In the genomic region with DNA sequence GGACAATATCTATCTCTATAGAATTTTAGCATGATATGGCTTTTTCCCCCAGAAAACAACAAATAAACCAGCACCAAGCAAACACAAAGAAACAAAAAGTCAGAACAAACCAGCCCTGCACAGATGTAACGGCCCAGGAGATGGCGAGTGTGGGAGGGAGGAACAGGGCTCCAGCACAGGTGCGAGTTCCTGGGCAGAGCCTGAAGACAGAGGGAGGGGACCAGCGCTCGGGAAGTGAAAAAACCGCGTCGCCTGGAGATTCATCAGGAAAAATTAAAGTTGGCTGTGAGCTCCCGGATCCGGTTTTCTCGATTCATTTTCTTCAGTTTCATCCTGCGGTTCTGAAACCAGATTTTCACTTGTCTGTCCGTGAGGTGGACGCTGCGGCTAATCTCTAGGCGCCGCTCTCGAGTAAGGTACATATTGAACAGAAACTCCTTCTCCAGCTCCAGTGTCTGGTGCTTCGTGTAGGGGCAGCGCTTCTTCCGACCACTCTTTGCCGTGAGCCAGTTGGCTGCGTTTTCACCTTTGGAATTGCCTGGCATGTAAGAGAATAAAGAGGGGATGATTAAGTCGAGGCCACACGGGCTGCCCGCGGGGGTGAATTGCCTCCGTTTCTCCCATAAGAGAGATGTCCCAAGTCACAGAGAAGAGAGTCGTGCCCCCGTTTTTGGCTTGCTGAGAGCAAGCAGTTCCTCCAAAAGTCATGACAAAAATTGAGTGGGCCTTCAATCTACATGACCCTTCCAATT, we compare ENCODE assay signal across 8 cellular contexts. TPM values are rescaled to one million over a fixed set of nuclear protein-coding genes. Genes with fewer than 3 reads are reported as not detected.
A peak's percentile ranks its signal among the peaks of the same experiment; 100 is the strongest.
DNase-seq lines count a peak whose midpoint lies in the region; ATAC-seq and TF ChIP-seq lines count a peak whose summit lies in the region.
"Had no signal": no experiment of that assay in that cellular context is flagged by ENCODE, and none has a peak within 500 bp of the region (broad histone marks: within the 10 kb centered on the region; RNA-seq: fewer than 3 reads in every experiment).

No MANE protein-coding gene starts in this region.

- peak overlapping the region; percentile 30 for H3K4me3 Mint-ChIP-seq in osteocyte (ENCODE audit: unreplicated experiment)

- H3K9me3 Mint-ChIP-seq in osteocyte (ENCODE audit: unreplicated experiment) = no peaks in the 10 kb centered on the region

- peak; percentile 63 for DNase-seq in DMS53 treated with DMSO at 0.1 percent for 48 hours (lab: John Stamatoyannopoulos, UW; ENCODE audit: unreplicated experiment)
- no peak for DNase-seq in LNCaP clone FGC (ENCODE audit: low read depth)
- no peak for DNase-seq in astrocyte of the spinal cord (ENCODE audit: low read depth, low spot score)
- no peak for DNase-seq in osteocyte (ENCODE audit: extremely low spot score, unreplicated experiment)
- DNase-seq: stimulated activated naive CD4-positive, alpha-beta T cell treated with Interleukin-2 at 50 U/mL for 16 hours had no signal

- peaks cover 78% of the 10 kb centered on the region for H3K27me3 Mint-ChIP-seq in osteocyte (ENCODE audit: unreplicated experiment)

- peaks cover 13% of the 10 kb centered on the region for H3K4me1 Mint-ChIP-seq in osteocyte (ENCODE audit: unreplicated experiment)

- ATAC-seq in HG02798 (IDR thresholded peaks at IDR 0.05; ENCODE audit: poor library complexity, unreplicated experiment) (no peak), HG03045 (IDR thresholded peaks at IDR 0.05; ENCODE audit: unreplicated experiment) (no peak), GM21528 (IDR thresholded peaks at IDR 0.05; ENCODE audit: low FRiP score, unreplicated experiment) (no peak)

- in situ Hi-C loops in astrocyte of the spinal cord (cut with HindIII; ENCODE audit: low sequenced_read_pairs) = loop anchor here (25.0 kb wide), 1 partner anchor 785 kb away; no protein-coding TSS in a partner anchor

- no peak overlapping the region for H3K27ac Mint-ChIP-seq in osteocyte (ENCODE audit: unreplicated experiment)

- H3K4me3 ChIP-seq in LNCaP clone FGC (ENCODE audit: low read depth, low read length) (peak overlapping the region; percentile 42), astrocyte of the spinal cord (ENCODE audit: low read depth, low read length) (peak overlapping the region; percentile 17)

- peaks cover 2% of the 10 kb centered on the region for H3K36me3 Mint-ChIP-seq in osteocyte (ENCODE audit: unreplicated experiment)

- TF ChIP-seq CTCF in LNCaP clone FGC (IDR thresholded peaks at IDR 0.05; ENCODE audit: control insufficient read depth, extremely low read depth, insufficient read depth) (peak; percentile 32), astrocyte of the spinal cord (IDR thresholded peaks at IDR 0.05; ENCODE audit: low read depth, low read length) (no peak), osteocyte (IDR thresholded peaks at IDR 0.05) (no peak)

RNA-seq across cellular contexts. Expression of gene HOXA10, which starts 2.3 kb away (rescaled TPM):
- total RNA-seq in osteocyte = not detected in 2 replicates

RNA-seq across cellular contexts. Expression of gene HOXA9, which starts 6.5 kb away (rescaled TPM):
- not detected in 2 replicates for total RNA-seq in osteocyte

RNA-seq across cellular contexts. Expression of gene HOXA11, which starts 13.2 kb away (rescaled TPM):
- not detected in 2 replicates for total RNA-seq in osteocyte

RNA-seq across cellular contexts. Expression of gene HOXA7, which starts 15.3 kb away (rescaled TPM):
- not detected in 2 replicates for total RNA-seq in osteocyte

RNA-seq across cellular contexts. Expression of gene HOXA3, which starts 19.4 kb away (rescaled TPM):
- not detected in 2 replicates for total RNA-seq in osteocyte
